ENCODE assay signal across 20 cellular contexts in genomic region chr4:185885075-185885474, GRCh38.
DNase-seq lines count a peak whose midpoint lies in the region; ATAC-seq, FAIRE-seq and TF ChIP-seq lines count a peak whose summit lies in the region.
"Had no signal": no experiment of that assay in that cellular context is flagged by ENCODE, and none has a peak within 500 bp of the region (broad histone marks: within the 10 kb centered on the region; RNA-seq: fewer than 3 reads in every experiment).

No MANE protein-coding gene starts in this region.

- intact Hi-C loops in body of pancreas (cut with DNase I), result no loop called here
- intact Hi-C loops in pancreas (cut with DNase I), result no loop called here
- intact Hi-C loops in Right ventricle myocardium inferior (cut with DNase I), result no loop called here

- H3K27me3 ChIP-seq in body of pancreas (no peaks in the 10 kb centered on the region), pancreas (no peaks in the 10 kb centered on the region)
- H3K27me3 ChIP-seq: BLaER1 treated with 17β-estradiol and CSF1 and Interleukin-3, amounts not matched to agents 10 nM and 100 nM had no signal

- H3K9me3 ChIP-seq in body of pancreas, result no peaks in the 10 kb centered on the region
- no peaks in the 10 kb centered on the region for H3K9me3 ChIP-seq in pancreas
- H3K9me3 ChIP-seq: HAP-1 had no signal

- TF ChIP-seq POLR2A in body of pancreas (IDR thresholded peaks at IDR 0.05), result no peak

- H3K27ac ChIP-seq in body of pancreas (peak overlapping the region in 3 of 4 donors; percentile 20 to 71 (median 28)), pancreas (peak overlapping the region in 2 of 4 donors; percentile 24 to 64)
- H3K27ac ChIP-seq: 22Rv1; BLaER1 treated with 17β-estradiol and CSF1 and Interleukin-3, amounts not matched to agents 10 nM and 100 nM had no signal

- WGBS in body of pancreas, 2 donors, result 50 to 59% methylated on average over 6 of the region's 6 CpGs
- WGBS in pancreas, 2 donors, result 49 to 69% methylated on average over 6 of the region's 6 CpGs

- TF ChIP-seq CTCF in body of pancreas (IDR thresholded peaks at IDR 0.05) (no peak), pancreas (IDR thresholded peaks at IDR 0.05) (no peak)

- DNase-seq in NCI-H82 (lab: John Stamatoyannopoulos, UW) (peak; percentile 31), NCI-H82 treated with DMSO at 0.1 percent for 48 hours (lab: John Stamatoyannopoulos, UW; ENCODE audit: unreplicated experiment) (no peak), NCI-H524 (lab: John Stamatoyannopoulos, UW) (peak; percentile 53 to 74), body of pancreas (peak in 3 of 4 donors; percentile 24 to 55 (median 50)), pancreas (peak in 1 of 6 donors; percentile 32), Right ventricle myocardium inferior (ENCODE audit: missing footprints) (no peak), NCI-H2227 (lab: John Stamatoyannopoulos, UW; ENCODE audit: unreplicated experiment) (no peak)
- DNase-seq: ACHN; CD4-positive, alpha-beta T cell; DMS153; DMS79 treated with DMSO at 0.1 percent for 48 hours; EL; GOT3 had no signal

- H3K4me1 ChIP-seq in body of pancreas, result peaks cover 12% of the 10 kb centered on the region
- peaks cover 0 to 15% (median 11%) of the 10 kb centered on the region in 3 donors for H3K4me1 ChIP-seq in pancreas

- FAIRE-seq in pancreas (lab: Jason Lieb, UNC), result no peak
- FAIRE-seq: G401.6, GM12891, HTR-8/SVneo had no signal

- no peak for ATAC-seq in body of pancreas
- ATAC-seq in pancreas, result peak; percentile 24 to 74 (median 68)
- no peak for ATAC-seq in Right ventricle myocardium inferior
- no peak for ATAC-seq in HG03045 (IDR thresholded peaks at IDR 0.05; ENCODE audit: unreplicated experiment)

- H3K36me3 ChIP-seq in body of pancreas (replicated peaks in 1 of 2; ENCODE audit: insufficient read depth in 1 of 2, low read depth in 2 of 2), result no peaks in the 10 kb centered on the region
- no peaks in the 10 kb centered on the region for H3K36me3 ChIP-seq in pancreas
- H3K36me3 ChIP-seq: BLaER1 treated with 17β-estradiol and CSF1 and Interleukin-3, amounts not matched to agents 10 nM and 100 nM; HAP-1 had no signal

- no peak overlapping the region for H3K4me3 ChIP-seq in body of pancreas
- no peak overlapping the region for H3K4me3 ChIP-seq in pancreas
- H3K4me3 ChIP-seq: BLaER1 treated with 17β-estradiol and CSF1 and Interleukin-3, amounts not matched to agents 10 nM and 100 nM; HAP-1 had no signal

Comparison
In these comparisons a context has a peak if more than half of its experiments do, and no peak if none do; other contexts are left out.
1. DNase-seq: peak in NCI-H82 (single experiment), NCI-H524 (2 of 2) and body of pancreas (3 of 4); none in NCI-H82 treated with DMSO at 0.1 percent for 48 hours (single experiment), Right ventricle myocardium inferior (single experiment) and NCI-H2227 (single experiment).
2. ATAC-seq: peak in pancreas (4 of 4); none in body of pancreas (single experiment), Right ventricle myocardium inferior (single experiment) and HG03045 (single experiment).